24 cellular contexts compared by ENCODE assay signal in the genomic region with DNA sequence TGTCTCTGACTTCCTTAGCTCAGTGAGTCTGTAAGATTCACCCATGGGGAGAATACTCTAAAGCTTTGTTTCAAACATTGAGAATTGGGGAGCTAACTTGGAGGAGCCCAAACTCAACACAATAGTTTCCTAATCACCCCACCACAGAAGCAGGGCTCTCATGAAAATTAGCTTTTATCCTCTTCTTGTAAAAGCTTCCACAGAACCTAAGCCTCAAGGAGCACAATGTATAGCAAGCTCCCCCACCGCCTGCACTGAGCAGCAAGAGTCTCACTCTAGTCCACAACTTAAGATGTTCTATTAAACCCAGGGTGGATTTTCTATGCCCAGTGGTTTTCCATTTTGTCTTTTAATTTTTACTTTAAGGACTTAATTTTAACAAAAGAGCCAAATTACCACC. TPM values are rescaled to one million over a fixed set of nuclear protein-coding genes. Genes with fewer than 3 reads are reported as not detected.
A peak's percentile ranks its signal among the peaks of the same experiment; 100 is the strongest.
DNase-seq lines count a peak whose midpoint lies in the region; ATAC-seq, FAIRE-seq and TF ChIP-seq lines count a peak whose summit lies in the region.
"Had no signal": no experiment of that assay in that cellular context is flagged by ENCODE, and none has a peak within 500 bp of the region (broad histone marks: within the 10 kb centered on the region; RNA-seq: fewer than 3 reads in every experiment).

No MANE protein-coding gene starts in this region.

- no peak for TF ChIP-seq POLR2A in HepG2 (IDR thresholded peaks at IDR 0.05; ENCODE audit: insufficient read depth in 1 of 2, low read depth in 2 of 2, low read length in 2 of 2)

- ATAC-seq in GM23338 (no peak), memory B cell (ENCODE audit: low read depth) (no peak), GM19035 (IDR thresholded peaks at IDR 0.05; ENCODE audit: unreplicated experiment) (no peak), GM18517 (IDR thresholded peaks at IDR 0.05; ENCODE audit: unreplicated experiment) (no peak), HepG2 (no peak)
- ATAC-seq: K562 had no signal

- H3K9ac ChIP-seq in BLaER1: no peak overlapping the region
- no peak overlapping the region for H3K9ac ChIP-seq in HepG2 (ENCODE audit: insufficient read depth, low read depth, low read length)

- H2AFZ ChIP-seq in GM23338 (0 out of 2 replicates have a peak overlapping the region, but pooled peaks have one; percentile 47), OCI-LY7 (ENCODE audit: low read length) (peak overlapping the region; percentile 1; the same call in 1 of the 2 replicates), HepG2 (ENCODE audit: low read length) (no peak overlapping the region)

- peaks cover 7% of the 10 kb centered on the region; the same call in 2 of the 3 replicates for H3K4me1 Mint-ChIP-seq in GM23338
- peaks cover 69% of the 10 kb centered on the region for H3K4me1 Mint-ChIP-seq in memory B cell
- no peaks in the 10 kb centered on the region for H3K4me1 Mint-ChIP-seq in Caco-2 (ENCODE audit: low read depth, unreplicated experiment)
- H3K4me1 Mint-ChIP-seq: CD4-positive, alpha-beta memory T cell had no signal

- H3K9me3 ChIP-seq in BLaER1: no peaks in the 10 kb centered on the region
- H3K9me3 ChIP-seq in OCI-LY7 (ENCODE audit: low read length): no peaks in the 10 kb centered on the region
- no peaks in the 10 kb centered on the region for H3K9me3 ChIP-seq in Caco-2
- no peaks in the 10 kb centered on the region for H3K9me3 ChIP-seq in HepG2 (ENCODE audit: low read length)
- H3K9me3 ChIP-seq: Peyer's patch had no signal

- H3K4me3 ChIP-seq in BLaER1: no peak overlapping the region
- no peak overlapping the region for H3K4me3 ChIP-seq in GM23338
- H3K4me3 ChIP-seq in OCI-LY7 (ENCODE audit: low read depth, low read length, poor library complexity, severe bottlenecking): no peak overlapping the region
- H3K4me3 ChIP-seq in Caco-2 (ENCODE audit: low read depth, low read length): no peak overlapping the region
- no peak overlapping the region for H3K4me3 ChIP-seq in HepG2 (replicated peaks in 1 of 3; ENCODE audit: insufficient read depth in 1 of 3, low read depth in 2 of 3, low read length in 3 of 3)
- H3K4me3 ChIP-seq: K562, Peyer's patch had no signal

- TF ChIP-seq CTCF in GM23338 (conservative IDR thresholded peaks at IDR 0.05; ENCODE audit: low read depth in 2 of 2) (no peak), OCI-LY7 (conservative IDR thresholded peaks at IDR 0.05; ENCODE audit: low read length) (no peak), Caco-2 (IDR thresholded peaks at IDR 0.05; ENCODE audit: insufficient read depth in 1 of 2, low read depth in 1 of 2, low read length in 1 of 2, severe bottlenecking in 1 of 2, unreplicated experiment in 1 of 2) (no peak), HepG2 (CRISPR knock-in tag; IDR thresholded peaks at IDR 0.05) (no peak)

- DNase-seq in GM23338 (ENCODE audit: low spot score) (no peak), OCI-LY7 (ENCODE audit: low spot score) (no peak), memory B cell (ENCODE audit: low spot score in 2 of 2) (no peak), Caco-2 (no peak), HepG2 (ENCODE audit: low spot score) (no peak)
- DNase-seq: C1 segment of cervical spinal cord; CD4-positive, alpha-beta memory T cell; DMS 273 treated with DMSO at 0.1 percent for 48 hours; DMS79; HCEC 1CT; MV-4-11; NCI-H1105 treated with DMSO at 0.1 percent for 48 hours; NCI-H2029; NCI-H446 treated with DMSO at 0.1 percent for 48 hours; NCI-H526; OCI-M1; Peyer's patch; SHP77 treated with DMSO at 0.1 percent for 48 hours had no signal

- intact Hi-C loops in OCI-LY7 (cut with micrococcal nuclease; ENCODE audit: unreplicated experiment): loop anchor here (5.0 kb wide), 2 partner anchors 341 to 376 kb away; a partner anchor contains a TSS
- intact Hi-C loops in Caco-2 (cut with micrococcal nuclease; ENCODE audit: unreplicated experiment): no loop called here
- intact Hi-C loops in HepG2 (cut with micrococcal nuclease; ENCODE audit: unreplicated experiment): no loop called here

- H3F3A ChIP-seq in GM23338 (replicated peaks; ENCODE audit: low read depth): no peaks in the 10 kb centered on the region

- H3K9me3 Mint-ChIP-seq in GM23338: no peaks in the 10 kb centered on the region; the same call in 2 of the 3 replicates
- no peaks in the 10 kb centered on the region for H3K9me3 Mint-ChIP-seq in memory B cell
- no peaks in the 10 kb centered on the region for H3K9me3 Mint-ChIP-seq in Caco-2 (ENCODE audit: unreplicated experiment)

- BruUV-seq in OCI-LY7 (replicated peaks; lab: Mats Ljungman, UMichigan) (no TSS peak), Caco-2 (replicated peaks; lab: Mats Ljungman, UMichigan) (no TSS peak), HepG2 (replicated peaks; lab: Mats Ljungman, UMichigan) (no TSS peak)

- H3K27ac ChIP-seq in BLaER1 (no peak overlapping the region), GM23338 (ENCODE audit: low read depth) (no peak overlapping the region), OCI-LY7 (ENCODE audit: low read depth, low read length, poor library complexity, severe bottlenecking) (peak overlapping the region; percentile 99), HepG2 (ENCODE audit: extremely low read length, insufficient read depth, low read length) (no peak overlapping the region)
- H3K27ac ChIP-seq: HL-60, Peyer's patch had no signal

- no peak for FAIRE-seq in HepG2 (lab: Jason Lieb, UNC)
- FAIRE-seq: H1, K562 had no signal

- H3K27me3 ChIP-seq in BLaER1 (no peaks in the 10 kb centered on the region), GM23338 (ENCODE audit: insufficient read depth) (no peaks in the 10 kb centered on the region), Caco-2 (replicated peaks; ENCODE audit: control insufficient read depth, insufficient read depth, low read length) (no peaks in the 10 kb centered on the region), HepG2 (ENCODE audit: control insufficient read depth in 1 of 2, insufficient read depth in 2 of 2, low read length in 2 of 2) (peaks cover 0 to 5% of the 10 kb centered on the region in 2 experiments; a peak in 3 of 5 replicates)
- H3K27me3 ChIP-seq: Peyer's patch had no signal

- 90% methylated on average over 1 of the region's 1 CpG for WGBS in HepG2 (ENCODE audit: low lambda C conversion rate)

- H3K4me3 Mint-ChIP-seq in GM23338 (no peak overlapping the region), memory B cell (no peak overlapping the region), Caco-2 (ENCODE audit: unreplicated experiment) (no peak overlapping the region)
- H3K4me3 Mint-ChIP-seq: CD4-positive, alpha-beta memory T cell had no signal

- no peak for TF ChIP-seq EP300 in HepG2 (IDR thresholded peaks at IDR 0.05; ENCODE audit: low read depth in 2 of 2, low read length in 2 of 2)
- TF ChIP-seq EP300 in HepG2 (CRISPR knock-in tag; IDR thresholded peaks at IDR 0.05; ENCODE audit: borderline replicate concordance): no peak

- in situ Hi-C loops in HepG2 (cut with HindIII; ENCODE audit: extremely low pct_ligation_motif_present, low pct_unique_long_range_greater_than_20kb): no loop called here

- H3K36me3 ChIP-seq in BLaER1: no peaks in the 10 kb centered on the region
- no peaks in the 10 kb centered on the region for H3K36me3 ChIP-seq in GM23338 (ENCODE audit: insufficient read depth)
- H3K36me3 ChIP-seq in OCI-LY7 (ENCODE audit: insufficient read depth, low read length): no peaks in the 10 kb centered on the region
- H3K36me3 ChIP-seq in Caco-2 (ENCODE audit: control insufficient read depth, insufficient read depth, low read length): no peaks in the 10 kb centered on the region
- H3K36me3 ChIP-seq in HepG2 (replicated peaks in 1 of 2; ENCODE audit: control insufficient read depth in 1 of 2, insufficient read depth in 2 of 2, low read length in 2 of 2): no peaks in the 10 kb centered on the region
- H3K36me3 ChIP-seq: Peyer's patch had no signal

- TF ChIP-seq RAD21 in HepG2 (CRISPR knock-in tag; IDR thresholded peaks at IDR 0.05): no peak

- no peaks in the 10 kb centered on the region for H3K79me2 ChIP-seq in GM23338 (replicated peaks; ENCODE audit: insufficient read depth)
- no peaks in the 10 kb centered on the region; the same call in 1 of the 2 replicates for H3K79me2 ChIP-seq in OCI-LY7 (ENCODE audit: insufficient read depth, low read depth, low read length)
- no peaks in the 10 kb centered on the region for H3K79me2 ChIP-seq in HepG2 (ENCODE audit: insufficient read depth, low read length)

- POLR2A ChIA-PET in OCI-LY7 (lab: Charles Lee) (interaction anchor here (0.5 to 12.9 kb wide), 32 partner anchors 10 to 1731 kb away, joined by 3 to 298 read pairs (median 5); a partner anchor contains a TSS), Caco-2 (lab: Charles Lee) (no interaction called here), HepG2 (lab: Yijun Ruan, JAX) (no interaction called here)

- no peak overlapping the region for H3K27ac Mint-ChIP-seq in GM23338
- H3K27ac Mint-ChIP-seq in memory B cell: peak overlapping the region; percentile 58
- H3K27ac Mint-ChIP-seq in Caco-2 (ENCODE audit: unreplicated experiment): no peak overlapping the region
- H3K27ac Mint-ChIP-seq: CD4-positive, alpha-beta memory T cell had no signal

- H3K4me2 ChIP-seq in BLaER1 (peak overlapping the region; percentile 94), GM23338 (no peak overlapping the region), OCI-LY7 (ENCODE audit: low read length) (peak overlapping the region; percentile 80), HepG2 (ENCODE audit: low read depth, low read length) (no peak overlapping the region)

- H3K9me2 ChIP-seq in GM23338 (ENCODE audit: insufficient read depth) (no peaks in the 10 kb centered on the region), OCI-LY7 (ENCODE audit: insufficient read depth, low read length) (no peaks in the 10 kb centered on the region)

- H4K20me1 ChIP-seq in BLaER1: peaks cover 28% of the 10 kb centered on the region
- no peaks in the 10 kb centered on the region for H4K20me1 ChIP-seq in GM23338 (replicated peaks; ENCODE audit: insufficient read depth)
- H4K20me1 ChIP-seq in OCI-LY7 (ENCODE audit: insufficient read depth, low read length): no peaks in the 10 kb centered on the region
- H4K20me1 ChIP-seq in HepG2 (ENCODE audit: insufficient read depth, low read length): no peaks in the 10 kb centered on the region

- H3K36me3 Mint-ChIP-seq in GM23338 (ENCODE audit: low read depth): no peaks in the 10 kb centered on the region
- no peaks in the 10 kb centered on the region for H3K36me3 Mint-ChIP-seq in memory B cell
- H3K36me3 Mint-ChIP-seq in Caco-2 (ENCODE audit: insufficient read depth, unreplicated experiment): peaks cover 8% of the 10 kb centered on the region

- CTCF ChIA-PET in OCI-LY7 (lab: Charles Lee; ENCODE audit: unreplicated experiment): interaction anchor here (0.6 to 3.3 kb wide), 7 partner anchors 15 to 501 kb away, joined by 3 to 21 read pairs (median 4); no protein-coding TSS in a partner anchor
- CTCF ChIA-PET in Caco-2 (lab: Charles Lee): interaction anchor here (1.1 kb wide), 1 partner anchor 500 kb away, joined by 4 read pairs; no protein-coding TSS in a partner anchor
- CTCF ChIA-PET in HepG2 (lab: Yijun Ruan, JAX; ENCODE audit: low intra/inter-chr PET ratio, low total read pairs): no interaction called here

- H3K4me1 ChIP-seq in BLaER1 (peaks cover 85% of the 10 kb centered on the region), GM23338 (ENCODE audit: insufficient read depth) (no peaks in the 10 kb centered on the region), OCI-LY7 (ENCODE audit: insufficient read depth, low read length, poor library complexity, severe bottlenecking) (peaks cover 97% of the 10 kb centered on the region), Caco-2 (no peaks in the 10 kb centered on the region), HepG2 (ENCODE audit: insufficient read depth, low read length) (no peaks in the 10 kb centered on the region)

- H3K27me3 Mint-ChIP-seq in GM23338 (ENCODE audit: insufficient read depth, low read depth, poor library complexity): peaks cover 3% of the 10 kb centered on the region
- H3K27me3 Mint-ChIP-seq in memory B cell: no peaks in the 10 kb centered on the region
- peaks cover 5% of the 10 kb centered on the region for H3K27me3 Mint-ChIP-seq in Caco-2 (ENCODE audit: insufficient read depth, unreplicated experiment)

RNA-seq across cellular contexts. Expression of a gene that starts 48.9 kb away (rescaled TPM):
- total RNA-seq in GM23338 (2014; rRNA removed; shearing (Covaris generic)): 120 and 128 TPM in 2 replicates
- 62.4 and 69.0 TPM in 2 replicates for polyA plus RNA-seq in GM23338 (2016; fragmentation: Nextera tagmentation; extraction: Ambion mirVana)
- total RNA-seq in OCI-LY7 (2014; rRNA removed; shearing (Covaris generic)): 135 and 148 TPM in 2 replicates
- total RNA-seq in OCI-LY7 (2022): 105 and 106 TPM in 2 replicates
- total RNA-seq in Caco-2 (2022): 76.9 and 82.5 TPM in 2 replicates
- 115 and 127 TPM in 2 replicates for total RNA-seq in HepG2 (2016; rRNA removed; fragmentation: Illumina TruSeq; extraction: Trizol)
- 58.9 and 75.1 TPM in 2 replicates for total RNA-seq in HepG2 (2016; cell fraction: cytosol; rRNA removed; fragmentation: Illumina TruSeq; extraction: Trizol; ENCODE audit: low read depth)
- total RNA-seq in HepG2 (2016; cell fraction: insoluble cytoplasmic fraction; rRNA removed; fragmentation: Illumina TruSeq; extraction: Trizol): 119 and 128 TPM in 2 replicates
- total RNA-seq in HepG2 (2016; cell fraction: membrane; rRNA removed; fragmentation: Illumina TruSeq; extraction: Trizol): 66.5 and 84.7 TPM in 2 replicates
- 73.9 and 76.5 TPM in 2 replicates for total RNA-seq in HepG2 (2016; cell fraction: nucleus; rRNA removed; fragmentation: Illumina TruSeq; extraction: Trizol)
- polyA plus RNA-seq in HepG2 (2011; rRNA removed): 113 and 127 TPM in 2 replicates
- polyA plus RNA-seq in HepG2 (2011; cell fraction: cytosol; rRNA removed): 126 and 161 TPM in 2 replicates
- polyA plus RNA-seq in HepG2 (2011; cell fraction: nucleus; rRNA removed): 121 and 122 TPM in 2 replicates
- polyA plus RNA-seq in HepG2 (2012): 66.2 and 76.0 TPM in 2 replicates
- 48.7 and 72.2 TPM in 2 replicates for polyA plus RNA-seq in HepG2 (2016; cell fraction: cytosol; fragmentation: Illumina TruSeq; extraction: Trizol; ENCODE audit: low read depth)
- polyA plus RNA-seq in HepG2 (2016; cell fraction: insoluble cytoplasmic fraction; fragmentation: Illumina TruSeq; extraction: Trizol; ENCODE audit: low read depth): 135 and 143 TPM in 2 replicates
- 58.4 and 72.9 TPM in 2 replicates for polyA plus RNA-seq in HepG2 (2016; cell fraction: membrane; fragmentation: Illumina TruSeq; extraction: Trizol; ENCODE audit: low read depth)
- polyA plus RNA-seq in HepG2 (2016; cell fraction: nucleus; fragmentation: Illumina TruSeq; extraction: Trizol; ENCODE audit: insufficient read depth, low read depth): 111 and 117 TPM in 2 replicates
- 126 and 157 TPM in 2 replicates for polyA minus RNA-seq in HepG2 (2011; rRNA and poly(A)+ RNA removed; ENCODE audit: low replicate concordance)
- 42.8 and 47.7 TPM in 2 replicates for polyA minus RNA-seq in HepG2 (2011; cell fraction: cytosol; rRNA and poly(A)+ RNA removed)
- 54.1 and 61.8 TPM in 2 replicates for polyA minus RNA-seq in HepG2 (2011; cell fraction: nucleus; rRNA and poly(A)+ RNA removed)

Comparison
In these comparisons a context has a peak if more than half of its experiments do, and no peak if none do; other contexts are left out.
1. H3K4me2 ChIP-seq: peak in BLaER1 (single experiment) and OCI-LY7 (single experiment); none in GM23338 (single experiment) and HepG2 (single experiment).